Comparison of ENCODE assay signal across 1 cellular context in the genomic region with DNA sequence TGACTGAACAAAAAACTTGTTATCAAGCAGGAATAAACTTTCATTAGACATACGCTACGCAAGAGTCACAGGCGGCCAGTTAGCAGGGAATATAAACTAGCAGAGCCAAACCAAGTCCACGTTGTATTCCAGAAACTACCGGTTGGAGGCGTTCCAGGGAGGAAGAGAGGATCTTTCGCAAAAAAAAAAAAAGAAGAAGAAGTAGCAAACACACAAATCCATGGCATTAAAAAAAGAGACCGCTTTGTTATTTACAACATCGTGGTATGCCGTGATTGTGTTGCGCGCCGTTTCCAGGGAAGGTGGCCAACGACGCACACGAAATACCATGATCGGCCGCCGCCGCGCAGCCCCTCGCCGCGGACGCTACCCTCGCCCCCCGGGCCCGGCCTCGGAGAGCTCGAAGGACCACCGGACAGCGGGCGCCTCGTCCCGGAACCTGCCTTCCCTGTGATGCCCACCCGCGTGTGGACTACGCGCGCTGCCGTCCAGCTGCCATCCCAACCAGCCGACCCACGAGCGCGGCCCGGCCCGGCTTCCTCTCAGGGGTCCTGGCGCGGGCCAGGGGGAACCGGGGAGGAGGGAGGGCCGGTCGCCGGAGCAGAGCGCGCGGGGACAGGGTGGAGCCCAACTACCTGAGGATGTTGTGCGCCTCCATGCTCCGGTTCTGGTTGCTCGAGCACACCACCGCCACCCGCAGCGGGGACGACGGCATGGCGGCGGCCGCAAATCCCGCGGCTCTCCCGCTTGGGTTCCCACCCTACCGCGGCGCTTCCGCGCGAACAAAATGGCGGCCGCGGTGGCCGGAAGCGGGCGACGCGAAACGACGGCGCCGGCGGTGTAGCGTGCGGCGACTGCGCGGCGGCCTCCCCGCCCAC.
TF ChIP-seq lines count a peak whose summit lies in the region.

No MANE protein-coding gene starts in this region.

TF ChIP-seq in HepG2, 621 proteins besides CTCF, POLR2A, EP300 and RAD21 (continued from another document):
- TF ChIP-seq, protein P1, sequence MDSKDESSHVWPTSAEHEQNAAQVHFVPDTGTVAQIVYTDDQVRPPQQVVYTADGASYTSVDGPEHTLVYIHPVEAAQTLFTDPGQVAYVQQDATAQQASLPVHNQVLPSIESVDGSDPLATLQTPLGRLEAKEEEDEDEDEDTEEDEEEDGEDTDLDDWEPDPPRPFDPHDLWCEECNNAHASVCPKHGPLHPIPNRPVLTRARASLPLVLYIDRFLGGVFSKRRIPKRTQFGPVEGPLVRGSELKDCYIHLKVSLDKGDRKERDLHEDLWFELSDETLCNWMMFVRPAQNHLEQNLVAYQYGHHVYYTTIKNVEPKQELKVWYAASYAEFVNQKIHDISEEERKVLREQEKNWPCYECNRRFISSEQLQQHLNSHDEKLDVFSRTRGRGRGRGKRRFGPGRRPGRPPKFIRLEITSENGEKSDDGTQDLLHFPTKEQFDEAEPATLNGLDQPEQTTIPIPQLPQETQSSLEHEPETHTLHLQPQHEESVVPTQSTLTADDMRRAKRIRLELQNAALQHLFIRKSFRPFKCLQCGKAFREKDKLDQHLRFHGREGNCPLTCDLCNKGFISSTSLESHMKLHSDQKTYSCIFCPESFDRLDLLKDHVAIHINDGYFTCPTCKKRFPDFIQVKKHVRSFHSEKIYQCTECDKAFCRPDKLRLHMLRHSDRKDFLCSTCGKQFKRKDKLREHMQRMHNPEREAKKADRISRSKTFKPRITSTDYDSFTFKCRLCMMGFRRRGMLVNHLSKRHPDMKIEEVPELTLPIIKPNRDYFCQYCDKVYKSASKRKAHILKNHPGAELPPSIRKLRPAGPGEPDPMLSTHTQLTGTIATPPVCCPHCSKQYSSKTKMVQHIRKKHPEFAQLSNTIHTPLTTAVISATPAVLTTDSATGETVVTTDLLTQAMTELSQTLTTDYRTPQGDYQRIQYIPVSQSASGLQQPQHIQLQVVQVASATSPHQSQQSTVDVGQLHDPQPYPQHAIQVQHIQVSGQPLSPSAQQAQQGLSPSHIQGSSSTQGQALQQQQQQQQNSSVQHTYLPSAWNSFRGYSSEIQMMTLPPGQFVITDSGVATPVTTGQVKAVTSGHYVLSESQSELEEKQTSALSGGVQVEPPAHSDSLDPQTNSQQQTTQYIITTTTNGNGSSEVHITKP (CRISPR knock-in tag; IDR thresholded peaks at IDR 0.05; ENCODE audit: low read depth): no peak
- TF ChIP-seq ZNF326 (CRISPR knock-in tag; IDR thresholded peaks at IDR 0.05; ENCODE audit: borderline replicate concordance) (no peak), ZNF619 (CRISPR knock-in tag; IDR thresholded peaks at IDR 0.05) (no peak), MEIS1 (CRISPR knock-in tag; IDR thresholded peaks at IDR 0.05; ENCODE audit: borderline replicate concordance) (no peak), KDM2A (CRISPR knock-in tag; IDR thresholded peaks at IDR 0.05; ENCODE audit: borderline replicate concordance, low read depth) (peak; percentile 46; the same call in 1 of the 2 replicates), ZNF329 (CRISPR knock-in tag; IDR thresholded peaks at IDR 0.05; ENCODE audit: low read depth) (no peak), CCDC6 (CRISPR knock-in tag; IDR thresholded peaks at IDR 0.05) (0 out of 2 replicates have a peak, but pooled peaks have one; percentile 1), SMARCE1 (IDR thresholded peaks at IDR 0.05; ENCODE audit: borderline replicate concordance) (no peak), ZNF383 (CRISPR knock-in tag; IDR thresholded peaks at IDR 0.05; ENCODE audit: borderline replicate concordance) (no peak), ELF1 (CRISPR knock-in tag; IDR thresholded peaks at IDR 0.05) (no peak; the same call in 1 of the 2 replicates), ZNF331 (CRISPR knock-in tag; IDR thresholded peaks at IDR 0.05) (no peak), MIER3 (CRISPR knock-in tag; IDR thresholded peaks at IDR 0.05; ENCODE audit: borderline replicate concordance) (no peak), ZNF841 (CRISPR knock-in tag; IDR thresholded peaks at IDR 0.05; ENCODE audit: borderline replicate concordance) (no peak), CHD2 (IDR thresholded peaks at IDR 0.05; ENCODE audit: low read depth, low read length) (peak; percentile 64), MYC (CRISPR knock-in tag; IDR thresholded peaks at IDR 0.05; ENCODE audit: borderline replicate concordance) (peak; percentile 58; the same call in 1 of the 2 replicates), ZNF766 (CRISPR knock-in tag; IDR thresholded peaks at IDR 0.05; ENCODE audit: borderline replicate concordance) (no peak), REXO4 (CRISPR knock-in tag; IDR thresholded peaks at IDR 0.05; ENCODE audit: borderline replicate concordance) (0 out of 2 replicates have a peak, but pooled peaks have one; percentile 37), E2F1 (CRISPR knock-in tag; IDR thresholded peaks at IDR 0.05) (no peak), ESRRA (CRISPR knock-in tag; IDR thresholded peaks at IDR 0.05; ENCODE audit: low read depth) (no peak), ZBTB8A (CRISPR knock-in tag; IDR thresholded peaks at IDR 0.05; ENCODE audit: borderline replicate concordance, low read depth) (no peak), FOXA3 (CRISPR knock-in tag; IDR thresholded peaks at IDR 0.05) (no peak), RBFOX2 (IDR thresholded peaks at IDR 0.05; ENCODE audit: low read depth, low read length) (peak; percentile 87), CHCHD3 (CRISPR knock-in tag; IDR thresholded peaks at IDR 0.05) (no peak), GRHL1 (CRISPR knock-in tag; conservative IDR thresholded peaks at IDR 0.05) (no peak), TAF1 (CRISPR knock-in tag; IDR thresholded peaks at IDR 0.05) (0 out of 2 replicates have a peak, but pooled peaks have one; percentile 64), NR2F6 (IDR thresholded peaks at IDR 0.05) (no peak), NR2F6 (CRISPR knock-in tag; IDR thresholded peaks at IDR 0.05) (no peak), GATAD2A (CRISPR knock-in tag; IDR thresholded peaks at IDR 0.05) (no peak), HOXD1 (CRISPR knock-in tag; IDR thresholded peaks at IDR 0.05) (no peak), ZNF782 (CRISPR knock-in tag; IDR thresholded peaks at IDR 0.05; ENCODE audit: borderline replicate concordance) (peak; percentile 77), TOE1 (CRISPR knock-in tag; IDR thresholded peaks at IDR 0.05) (no peak), ZBTB3 (CRISPR knock-in tag; IDR thresholded peaks at IDR 0.05; ENCODE audit: borderline replicate concordance, low read depth) (peak; percentile 49; the same call in 1 of the 2 replicates), KDM5B (CRISPR knock-in tag; IDR thresholded peaks at IDR 0.05; ENCODE audit: borderline replicate concordance) (peak; percentile 63), ZNF691 (CRISPR knock-in tag; IDR thresholded peaks at IDR 0.05; ENCODE audit: borderline replicate concordance, low read depth) (0 out of 2 replicates have a peak, but pooled peaks have one; percentile 69), ZNF746 (CRISPR knock-in tag; IDR thresholded peaks at IDR 0.05) (no peak), GPN1 (CRISPR knock-in tag; IDR thresholded peaks at IDR 0.05; ENCODE audit: borderline replicate concordance) (no peak)
- TF ChIP-seq, protein P2, sequence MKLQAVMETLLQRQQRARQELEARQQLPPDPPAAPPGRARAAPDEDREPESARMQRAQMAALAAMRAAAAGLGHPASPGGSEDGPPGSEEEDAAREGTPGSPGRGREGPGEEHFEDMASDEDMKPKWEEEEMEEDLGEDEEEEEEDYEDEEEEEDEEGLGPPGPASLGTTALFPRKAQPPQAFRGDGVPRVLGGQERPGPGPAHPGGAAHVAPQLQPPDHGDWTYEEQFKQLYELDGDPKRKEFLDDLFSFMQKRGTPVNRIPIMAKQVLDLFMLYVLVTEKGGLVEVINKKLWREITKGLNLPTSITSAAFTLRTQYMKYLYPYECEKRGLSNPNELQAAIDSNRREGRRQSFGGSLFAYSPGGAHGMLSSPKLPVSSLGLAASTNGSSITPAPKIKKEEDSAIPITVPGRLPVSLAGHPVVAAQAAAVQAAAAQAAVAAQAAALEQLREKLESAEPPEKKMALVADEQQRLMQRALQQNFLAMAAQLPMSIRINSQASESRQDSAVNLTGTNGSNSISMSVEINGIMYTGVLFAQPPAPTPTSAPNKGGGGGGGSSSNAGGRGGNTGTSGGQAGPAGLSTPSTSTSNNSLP (IDR thresholded peaks at IDR 0.05; ENCODE audit: low read depth, low read length): no peak
- TF ChIP-seq, protein P3, sequence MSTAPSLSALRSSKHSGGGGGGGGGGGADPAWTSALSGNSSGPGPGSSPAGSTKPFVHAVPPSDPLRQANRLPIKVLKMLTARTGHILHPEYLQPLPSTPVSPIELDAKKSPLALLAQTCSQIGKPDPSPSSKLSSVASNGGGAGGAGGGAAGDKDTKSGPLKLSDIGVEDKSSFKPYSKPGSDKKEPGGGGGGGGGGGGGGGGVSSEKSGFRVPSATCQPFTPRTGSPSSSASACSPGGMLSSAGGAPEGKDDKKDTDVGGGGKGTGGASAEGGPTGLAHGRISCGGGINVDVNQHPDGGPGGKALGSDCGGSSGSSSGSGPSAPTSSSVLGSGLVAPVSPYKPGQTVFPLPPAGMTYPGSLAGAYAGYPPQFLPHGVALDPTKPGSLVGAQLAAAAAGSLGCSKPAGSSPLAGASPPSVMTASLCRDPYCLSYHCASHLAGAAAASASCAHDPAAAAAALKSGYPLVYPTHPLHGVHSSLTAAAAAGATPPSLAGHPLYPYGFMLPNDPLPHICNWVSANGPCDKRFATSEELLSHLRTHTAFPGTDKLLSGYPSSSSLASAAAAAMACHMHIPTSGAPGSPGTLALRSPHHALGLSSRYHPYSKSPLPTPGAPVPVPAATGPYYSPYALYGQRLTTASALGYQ (CRISPR knock-in tag; IDR thresholded peaks at IDR 0.05): no peak
- TF ChIP-seq, protein P4, sequence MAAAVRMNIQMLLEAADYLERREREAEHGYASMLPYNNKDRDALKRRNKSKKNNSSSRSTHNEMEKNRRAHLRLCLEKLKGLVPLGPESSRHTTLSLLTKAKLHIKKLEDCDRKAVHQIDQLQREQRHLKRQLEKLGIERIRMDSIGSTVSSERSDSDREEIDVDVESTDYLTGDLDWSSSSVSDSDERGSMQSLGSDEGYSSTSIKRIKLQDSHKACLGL (CRISPR knock-in tag; IDR thresholded peaks at IDR 0.05): peak; percentile 50; the same call in 1 of the 2 replicates
- TF ChIP-seq, protein P5, sequence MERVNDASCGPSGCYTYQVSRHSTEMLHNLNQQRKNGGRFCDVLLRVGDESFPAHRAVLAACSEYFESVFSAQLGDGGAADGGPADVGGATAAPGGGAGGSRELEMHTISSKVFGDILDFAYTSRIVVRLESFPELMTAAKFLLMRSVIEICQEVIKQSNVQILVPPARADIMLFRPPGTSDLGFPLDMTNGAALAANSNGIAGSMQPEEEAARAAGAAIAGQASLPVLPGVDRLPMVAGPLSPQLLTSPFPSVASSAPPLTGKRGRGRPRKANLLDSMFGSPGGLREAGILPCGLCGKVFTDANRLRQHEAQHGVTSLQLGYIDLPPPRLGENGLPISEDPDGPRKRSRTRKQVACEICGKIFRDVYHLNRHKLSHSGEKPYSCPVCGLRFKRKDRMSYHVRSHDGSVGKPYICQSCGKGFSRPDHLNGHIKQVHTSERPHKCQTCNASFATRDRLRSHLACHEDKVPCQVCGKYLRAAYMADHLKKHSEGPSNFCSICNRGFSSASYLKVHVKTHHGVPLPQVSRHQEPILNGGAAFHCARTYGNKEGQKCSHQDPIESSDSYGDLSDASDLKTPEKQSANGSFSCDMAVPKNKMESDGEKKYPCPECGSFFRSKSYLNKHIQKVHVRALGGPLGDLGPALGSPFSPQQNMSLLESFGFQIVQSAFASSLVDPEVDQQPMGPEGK (CRISPR knock-in tag; IDR thresholded peaks at IDR 0.05): no peak
TF ChIP-seq in HepG2: peak in this region for 99.
